Comparison of ENCODE assay signal across 30 cellular contexts in the genomic region with DNA sequence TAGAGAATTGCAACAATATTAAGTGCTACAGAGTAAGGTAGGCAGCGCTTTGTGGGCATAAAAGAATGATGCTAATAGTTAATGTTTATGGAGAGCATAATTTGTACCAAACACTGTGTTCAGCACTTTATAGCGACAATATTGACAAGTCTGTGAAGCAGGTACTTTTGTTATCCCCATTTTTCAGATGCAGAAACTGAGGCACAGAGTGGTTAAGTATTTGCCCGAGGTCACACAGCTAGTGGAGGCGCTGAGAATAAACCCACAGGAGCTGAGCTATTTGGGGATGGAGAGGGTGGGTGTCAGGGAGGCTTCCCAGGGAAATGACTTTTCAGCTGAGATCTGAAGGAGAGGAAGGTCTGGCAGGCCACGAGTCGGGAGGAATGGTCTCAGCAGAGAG.
"Had no signal": no experiment of that assay in that cellular context is flagged by ENCODE, and none has a peak within 500 bp of the region (broad histone marks: within the 10 kb centered on the region; RNA-seq: fewer than 3 reads in every experiment).

No MANE protein-coding gene starts in this region.

- H3K4me3 ChIP-seq: ascending aorta, cardiac muscle cell had no signal

- H3K4me1 ChIP-seq: ascending aorta had no signal

- FAIRE-seq: bronchial epithelial cell, TTC549 had no signal

- DNase-seq: activated B cell treated with CpG ODN at 0.5 μM for 24 hours; activated CD4-positive, alpha-beta memory T cell treated with anti-CD3 and anti-CD28 coated beads for 36 hours; activated CD4-positive, alpha-beta T cell treated with anti-CD3 and anti-CD28 coated beads for 4 hours; activated CD4-positive, alpha-beta T cell treated with anti-CD3 and anti-CD28 coated beads, Interleukin-2, amount 10 ng/mL, durations not matched to agents 24 days and 14 days; activated CD4-positive, alpha-beta T cell treated with anti-CD3 and anti-CD28 coated beads, Interleukin-2, amount 50 U/mL, for 1 hour; activated CD4-positive, alpha-beta T cell treated with anti-CD3 and anti-CD28 coated beads, Interleukin-2, amount 50 U/mL, for 4 hours; activated CD4-positive, CD25-positive, alpha-beta regulatory T cell treated with anti-CD3 and anti-CD28 coated beads, Interleukin-2, amount 50 U/mL, for 72 hours; activated CD8-positive, alpha-beta memory T cell treated with anti-CD3 and anti-CD28 coated beads, Interleukin-2, amount 50 U/mL, for 4 hours; activated CD8-positive, alpha-beta T cell treated with anti-CD3 and anti-CD28 coated beads for 36 hours; activated effector memory CD4-positive, alpha-beta T cell treated with Interleukin-2 at 50 U/mL for 16 hours; activated gamma-delta T cell; activated naive CD4-positive, alpha-beta T cell treated with anti-CD3 and anti-CD28 coated beads, Interleukin-2, amount 10 ng/mL, durations not matched to agents 7 days and 5 days; activated naive CD4-positive, alpha-beta T cell treated with Interleukin-2 at 50 U/mL for 16 hours; activated naive CD8-positive, alpha-beta T cell treated with anti-CD3 and anti-CD28 coated beads, Interleukin-2, amount 10 ng/mL, durations not matched to agents 7 days and 5 days; activated naive CD8-positive, alpha-beta T cell treated with anti-CD3 and anti-CD28 coated beads, Interleukin-2, amount 50 U/mL, for 24 hours; activated T-cell treated with anti-CD3 and anti-CD28 coated beads for 4 hours; activated T-cell treated with anti-CD3 and anti-CD28 coated beads, Interleukin-2, amount 50 U/mL, for 1 hour; activated T-cell treated with anti-CD3 and anti-CD28 coated beads, Interleukin-2, amount 50 U/mL, for 4 hours; amygdala; anterior cingulate cortex; caudate nucleus; cerebellar nuclear complex; T-helper 1 cell; T-helper 2 cell; T-helper 9 cell had no signal

- H3K27ac ChIP-seq: ascending aorta, cardiac muscle cell, VCaP had no signal

- H3K9me3 ChIP-seq: ascending aorta had no signal

- H3K27me3 ChIP-seq: ascending aorta, cardiac muscle cell had no signal

- ATAC-seq: activated CD8-positive, alpha-beta T cell treated with anti-CD3 and anti-CD28 coated beads for 36 hours; activated naive CD8-positive, alpha-beta T cell treated with anti-CD3 and anti-CD28 coated beads, Interleukin-2, amount 50 U/mL, for 24 hours; activated T-cell treated with anti-CD3 and anti-CD28 coated beads, Interleukin-2, amount 50 U/mL, for 4 hours had no signal
